ENCODE assay signal across 14 cellular contexts in genomic region chr3:90007786-90008499, GRCh38.
DNase-seq lines count a peak whose midpoint lies in the region; ATAC-seq and TF ChIP-seq lines count a peak whose summit lies in the region.
"Had no signal": no experiment of that assay in that cellular context is flagged by ENCODE, and none has a peak within 500 bp of the region (broad histone marks: within the 10 kb centered on the region; RNA-seq: fewer than 3 reads in every experiment).

No MANE protein-coding gene starts in this region.

- no peak overlapping the region for H3K4me3 ChIP-seq in GM23338
- H3K4me3 ChIP-seq in naive thymus-derived CD4-positive, alpha-beta T cell (ENCODE audit: low read length), result no peak overlapping the region

- H3K27ac Mint-ChIP-seq in GM23338, result no peak overlapping the region
- H3K27ac Mint-ChIP-seq in dendritic cell treated with granulocyte-macrophage colony-stimulating factor and Interleukin-4, amounts not matched to agents 40 ng/mL and 50 ng/mL, for 4 days, result no peak overlapping the region
- H3K27ac Mint-ChIP-seq in nephron, result peak overlapping the region; percentile 12 to 37 (median 29)
- no peak overlapping the region for H3K27ac Mint-ChIP-seq in naive thymus-derived CD4-positive, alpha-beta T cell
- H3K27ac Mint-ChIP-seq: activated CD4-positive, alpha-beta memory T cell treated with anti-CD3 and anti-CD28 coated beads, Interleukin-2, amount 10 ng/mL, durations not matched to agents 7 days and 5 days; activated naive CD4-positive, alpha-beta T cell treated with anti-CD3 and anti-CD28 coated beads for 36 hours had no signal

- H3K4me3 Mint-ChIP-seq in GM23338 (no peak overlapping the region), nephron (peak overlapping the region in 1 of 3 experiments; percentile 34)
- H3K4me3 Mint-ChIP-seq in dendritic cell treated with granulocyte-macrophage colony-stimulating factor and Interleukin-4, amounts not matched to agents 40 ng/mL and 50 ng/mL, for 4 days, result peak overlapping the region; percentile 10
- H3K4me3 Mint-ChIP-seq in naive thymus-derived CD4-positive, alpha-beta T cell, result no peak overlapping the region
- H3K4me3 Mint-ChIP-seq: activated CD4-positive, alpha-beta memory T cell treated with anti-CD3 and anti-CD28 coated beads, Interleukin-2, amount 10 ng/mL, durations not matched to agents 7 days and 5 days; activated naive CD4-positive, alpha-beta T cell treated with anti-CD3 and anti-CD28 coated beads for 36 hours had no signal

- H3K4me1 Mint-ChIP-seq in GM23338, result peaks cover 15% of the 10 kb centered on the region
- peaks cover 32% of the 10 kb centered on the region for H3K4me1 Mint-ChIP-seq in dendritic cell treated with granulocyte-macrophage colony-stimulating factor and Interleukin-4, amounts not matched to agents 40 ng/mL and 50 ng/mL, for 4 days (ENCODE audit: low read depth)
- H3K4me1 Mint-ChIP-seq in nephron, result peaks cover 48% of the 10 kb centered on the region
- H3K4me1 Mint-ChIP-seq in naive thymus-derived CD4-positive, alpha-beta T cell, result peaks cover 0 to under 1% (median 0%) of the 10 kb centered on the region in 7 donors
- H3K4me1 Mint-ChIP-seq: activated CD4-positive, alpha-beta memory T cell treated with anti-CD3 and anti-CD28 coated beads, Interleukin-2, amount 10 ng/mL, durations not matched to agents 7 days and 5 days had no signal

- no peaks in the 10 kb centered on the region for H3F3A ChIP-seq in GM23338 (replicated peaks; ENCODE audit: low read depth)

- H3K4me1 ChIP-seq in GM23338 (ENCODE audit: insufficient read depth), result peaks cover 13% of the 10 kb centered on the region
- H3K4me1 ChIP-seq in naive thymus-derived CD4-positive, alpha-beta T cell (ENCODE audit: control insufficient read depth in 2 of 2, insufficient read depth in 2 of 2, low read length in 2 of 2), result no peaks in the 10 kb centered on the region

- no peaks in the 10 kb centered on the region for H3K27me3 ChIP-seq in GM23338 (ENCODE audit: insufficient read depth)
- no peaks in the 10 kb centered on the region for H3K27me3 ChIP-seq in naive thymus-derived CD4-positive, alpha-beta T cell (ENCODE audit: control insufficient read depth in 2 of 2, insufficient read depth in 2 of 2, low read length in 2 of 2)

- peaks cover 3% of the 10 kb centered on the region; the same call in 1 of the 3 replicates for H3K36me3 Mint-ChIP-seq in GM23338 (ENCODE audit: low read depth)
- no peaks in the 10 kb centered on the region for H3K36me3 Mint-ChIP-seq in dendritic cell treated with granulocyte-macrophage colony-stimulating factor and Interleukin-4, amounts not matched to agents 40 ng/mL and 50 ng/mL, for 4 days (ENCODE audit: low read depth)
- no peaks in the 10 kb centered on the region for H3K36me3 Mint-ChIP-seq in nephron (ENCODE audit: low read depth)
- peaks cover 0 to under 1% (median 0%) of the 10 kb centered on the region in 5 donors for H3K36me3 Mint-ChIP-seq in naive thymus-derived CD4-positive, alpha-beta T cell

- TF ChIP-seq CTCF in GM23338 (conservative IDR thresholded peaks at IDR 0.05; ENCODE audit: low read depth in 2 of 2) (no peak), nephron (IDR thresholded peaks at IDR 0.05; ENCODE audit: unreplicated experiment in 3 of 3) (no peak), GM13976 (IDR thresholded peaks at IDR 0.05; ENCODE audit: borderline replicate concordance, control extremely low read depth, extremely low read depth, insufficient read depth, missing control alignments) (no peak)

- peaks cover 4% of the 10 kb centered on the region; the same call in 1 of the 2 replicates for H3K9me2 ChIP-seq in GM23338 (ENCODE audit: insufficient read depth)

- no peaks in the 10 kb centered on the region for H3K36me3 ChIP-seq in GM23338 (ENCODE audit: insufficient read depth)
- no peaks in the 10 kb centered on the region for H3K36me3 ChIP-seq in naive thymus-derived CD4-positive, alpha-beta T cell (ENCODE audit: control insufficient read depth in 2 of 3, insufficient read depth in 3 of 3, low read length in 3 of 3)

- H3K27me3 Mint-ChIP-seq in GM23338 (ENCODE audit: insufficient read depth, low read depth, poor library complexity), result no peaks in the 10 kb centered on the region
- H3K27me3 Mint-ChIP-seq in dendritic cell treated with granulocyte-macrophage colony-stimulating factor and Interleukin-4, amounts not matched to agents 40 ng/mL and 50 ng/mL, for 4 days, result no peaks in the 10 kb centered on the region
- H3K27me3 Mint-ChIP-seq in nephron (ENCODE audit: low read depth), result no peaks in the 10 kb centered on the region
- no peaks in the 10 kb centered on the region for H3K27me3 Mint-ChIP-seq in naive thymus-derived CD4-positive, alpha-beta T cell
- H3K27me3 Mint-ChIP-seq: activated CD4-positive, alpha-beta memory T cell treated with anti-CD3 and anti-CD28 coated beads, Interleukin-2, amount 10 ng/mL, durations not matched to agents 7 days and 5 days had no signal

- DNase-seq in GM23338 (ENCODE audit: low spot score) (no peak), NOMO-1 treated with DMSO at 0.1 percent for 48 hours (lab: John Stamatoyannopoulos, UW; ENCODE audit: unreplicated experiment) (peak; percentile 85), NCI-H2029 (lab: John Stamatoyannopoulos, UW) (no peak), GM13976 (ENCODE audit: low spot score) (no peak)
- DNase-seq in naive thymus-derived CD4-positive, alpha-beta T cell, result no peak
- DNase-seq: activated CD4-positive, alpha-beta memory T cell treated with anti-CD3 and anti-CD28 coated beads, Interleukin-2, amount 10 ng/mL, durations not matched to agents 7 days and 5 days; activated naive CD4-positive, alpha-beta T cell treated with anti-CD3 and anti-CD28 coated beads for 36 hours; C1 segment of cervical spinal cord; stimulated activated CD4-positive, alpha-beta T cell treated with anti-CD3 and anti-CD28 coated beads, Interleukin-4, amount 100 ng/mL, for 4 hours; stimulated activated naive CD8-positive, alpha-beta T cell treated with anti-CD3 and anti-CD28 coated beads, Interleukin-15, Interleukin-2, amounts not matched to agents 100 U/mL and 50 U/mL, for 24 hours; SW 1271 had no signal

- H4K20me1 ChIP-seq in GM23338 (replicated peaks; ENCODE audit: insufficient read depth), result no peaks in the 10 kb centered on the region

- ATAC-seq in GM23338 (no peak), HG02852 (IDR thresholded peaks at IDR 0.05; ENCODE audit: unreplicated experiment) (no peak)
- no peak for ATAC-seq in naive thymus-derived CD4-positive, alpha-beta T cell
- ATAC-seq: stimulated activated naive CD8-positive, alpha-beta T cell treated with anti-CD3 and anti-CD28 coated beads, Interleukin-15, Interleukin-2, amounts not matched to agents 100 U/mL and 50 U/mL, for 24 hours had no signal

- no peaks in the 10 kb centered on the region for H3K79me2 ChIP-seq in GM23338 (replicated peaks; ENCODE audit: insufficient read depth)

- H3K27ac ChIP-seq in GM23338 (ENCODE audit: low read depth), result no peak overlapping the region
- H3K27ac ChIP-seq in naive thymus-derived CD4-positive, alpha-beta T cell (ENCODE audit: low read depth, low read length), result no peak overlapping the region

- POLR2A ChIA-PET in naive thymus-derived CD4-positive, alpha-beta T cell (lab: Charles Lee), result no interaction called here

- H3K9me3 Mint-ChIP-seq in GM23338 (peaks cover 2% of the 10 kb centered on the region; the same call in 1 of the 3 replicates), nephron (no peaks in the 10 kb centered on the region)
- H3K9me3 Mint-ChIP-seq in dendritic cell treated with granulocyte-macrophage colony-stimulating factor and Interleukin-4, amounts not matched to agents 40 ng/mL and 50 ng/mL, for 4 days, result no peaks in the 10 kb centered on the region
- peaks cover 0 to 20% (median 9%) of the 10 kb centered on the region in 11 donors for H3K9me3 Mint-ChIP-seq in naive thymus-derived CD4-positive, alpha-beta T cell

- H3K4me2 ChIP-seq in GM23338, result no peak overlapping the region

- CTCF ChIA-PET in naive thymus-derived CD4-positive, alpha-beta T cell (lab: Charles Lee), result no interaction called here

- no peaks in the 10 kb centered on the region for H3K9me3 ChIP-seq in naive thymus-derived CD4-positive, alpha-beta T cell (ENCODE audit: control insufficient read depth in 2 of 3, low read length in 3 of 3)

- intact Hi-C loops in dendritic cell treated with granulocyte-macrophage colony-stimulating factor and Interleukin-4, amounts not matched to agents 40 ng/mL and 50 ng/mL, for 4 days (cut with micrococcal nuclease), result no loop called here
- intact Hi-C loops in naive thymus-derived CD4-positive, alpha-beta T cell (cut with micrococcal nuclease), result no loop called here

- in situ Hi-C loops in GM13976 (cut with MboI; ENCODE audit: low sequenced_read_pairs, unreplicated experiment), result no loop called here

- peak overlapping the region; percentile 44; the same call in 1 of the 2 replicates for H2AFZ ChIP-seq in GM23338

Comparison
In these comparisons a context has a peak if more than half of its experiments do, and no peak if none do; other contexts are left out.
1. H3K27ac Mint-ChIP-seq: peak in nephron (3 of 3); none in GM23338 (single experiment), dendritic cell treated with granulocyte-macrophage colony-stimulating factor and Interleukin-4, amounts not matched to agents 40 ng/mL and 50 ng/mL, for 4 days (single experiment) and naive thymus-derived CD4-positive, alpha-beta T cell (0 of 9).